ENCODE assay signal across 8 cellular contexts in genomic region chrX:48522291-48522690, GRCh38. TPM values are rescaled to one million over a fixed set of nuclear protein-coding genes. Genes with fewer than 3 reads are reported as not detected.
A peak's percentile ranks its signal among the peaks of the same experiment; 100 is the strongest.
DNase-seq lines count a peak whose midpoint lies in the region; ATAC-seq and TF ChIP-seq lines count a peak whose summit lies in the region.

No MANE protein-coding gene starts in this region.

- DNase-seq in Right ventricle myocardium inferior (ENCODE audit: missing footprints) (no peak), left ventricle myocardium superior (no peak), lung (ENCODE audit: low spot score) (no peak), erythroblast (lab: John Stamatoyannopoulos, UW) (no peak)

- TF ChIP-seq POLR2A in erythroblast (IDR thresholded peaks at IDR 0.05; ENCODE audit: low read length), result no peak

- H3K4me3 Mint-ChIP-seq in brain, result peak overlapping the region; percentile 90 to 92 (median 91)

- H3K9me3 Mint-ChIP-seq in brain, result peaks cover 0 to 4% (median 0%) of the 10 kb centered on the region in 5 experiments

- H3K36me3 ChIP-seq in lung (ENCODE audit: control insufficient read depth in 2 of 2, insufficient read depth in 2 of 2, low read length in 2 of 2), result peaks cover 0 to 5% of the 10 kb centered on the region in 2 donors
- no peaks in the 10 kb centered on the region for H3K36me3 ChIP-seq in urinary bladder (ENCODE audit: insufficient read depth)

- peaks cover 7% of the 10 kb centered on the region for H3K27me3 Mint-ChIP-seq in brain

- H3K4me1 ChIP-seq in lung (ENCODE audit: control insufficient read depth in 2 of 2, insufficient read depth in 2 of 2, low read length in 2 of 2), result no peaks in the 10 kb centered on the region
- no peaks in the 10 kb centered on the region for H3K4me1 ChIP-seq in urinary bladder (ENCODE audit: insufficient read depth)

- 13 to 40% methylated on average over 10 of the region's 10 CpGs for WGBS in lung, 2 donors
- WGBS in urinary bladder, result 6% methylated on average over 10 of the region's 10 CpGs

- H3K27ac Mint-ChIP-seq in brain, result peak overlapping the region; percentile 41 to 99 (median 94)

- peak overlapping the region; percentile 40 for H3K4me3 ChIP-seq in lung
- peak overlapping the region; percentile 63 for H3K4me3 ChIP-seq in urinary bladder (ENCODE audit: low read depth, low read length)

- TF ChIP-seq CTCF in brain (conservative IDR thresholded peaks at IDR 0.05) (no peak), lung (IDR thresholded peaks at IDR 0.05; ENCODE audit: control extremely low read depth, extremely low read depth) (no peak)

- ATAC-seq in Right ventricle myocardium inferior (peak; percentile 15), left ventricle myocardium superior (no peak), lung (ENCODE audit: insufficient read depth, low FRiP score) (no peak), HG03095 (IDR thresholded peaks at IDR 0.05; ENCODE audit: unreplicated experiment) (no peak), HG02884 (IDR thresholded peaks at IDR 0.05; ENCODE audit: unreplicated experiment) (no peak)

- no peaks in the 10 kb centered on the region for H3K27me3 ChIP-seq in lung (ENCODE audit: control insufficient read depth, insufficient read depth)

- intact Hi-C loops in Right ventricle myocardium inferior (cut with DNase I), result no loop called here
- intact Hi-C loops in left ventricle myocardium superior (cut with micrococcal nuclease), result no loop called here

- H3K36me3 Mint-ChIP-seq in brain, result peaks cover 10% of the 10 kb centered on the region

- H3K4me1 Mint-ChIP-seq in brain, result peaks cover 15% of the 10 kb centered on the region

- H3K27ac ChIP-seq in lung (ENCODE audit: low read depth in 1 of 2, low read length in 1 of 2) (peak overlapping the region; percentile 58 to 81), urinary bladder (ENCODE audit: low read depth) (no peak overlapping the region)

- H3K9me3 ChIP-seq in lung (ENCODE audit: control insufficient read depth in 2 of 2, insufficient read depth in 1 of 2, low read length in 1 of 2), result peaks cover 0 to 9% of the 10 kb centered on the region in 2 donors

RNA-seq across cellular contexts. Expression of gene EBP, which starts 0.7 kb away (rescaled TPM):
- 54.1 TPM for total RNA-seq in Right ventricle myocardium inferior
- total RNA-seq in left ventricle myocardium superior, result 55.4 TPM
- polyA plus RNA-seq in brain (ENCODE audit: insufficient read depth, low read depth, low replicate concordance), result 131 TPM
- total RNA-seq in lung, result 100 to 1,000 TPM in 1 of 2 donors, 10 to 100 TPM in 1; 41.5 to 154 TPM
- polyA plus RNA-seq in lung, result 100 to 1,000 TPM; 162 to 254 TPM
- 19.2 TPM for total RNA-seq in urinary bladder
- 34.4 TPM for polyA plus RNA-seq in urinary bladder

RNA-seq across cellular contexts. Expression of gene PORCN, which starts 13.5 kb away (rescaled TPM):
- total RNA-seq in Right ventricle myocardium inferior (13.5 TPM), left ventricle myocardium superior (13.2 TPM), lung (10 to 100 TPM in 1 of 2 donors, 1 to 10 TPM in 1; 3.3 to 12.8 TPM), urinary bladder (2.7 TPM)
- polyA plus RNA-seq in brain (ENCODE audit: insufficient read depth, low read depth, low replicate concordance) (15.9 TPM), lung (10 to 100 TPM; 11.6 to 12.0 TPM), urinary bladder (19.0 TPM)

RNA-seq across cellular contexts. Expression of gene TBC1D25, which starts 17.2 kb away (rescaled TPM):
- total RNA-seq in Right ventricle myocardium inferior (20.5 TPM), left ventricle myocardium superior (15.4 TPM), lung (10 to 100 TPM in 1 of 2 donors, 1 to 10 TPM in 1; 8.2 to 15.2 TPM), urinary bladder (3.7 TPM)
- polyA plus RNA-seq in brain (ENCODE audit: insufficient read depth, low read depth, low replicate concordance) (17.9 TPM), lung (10 to 100 TPM in 1 of 2 donors, 1 to 10 TPM in 1; 5.6 to 12.1 TPM), urinary bladder (14.7 TPM)

RNA-seq across cellular contexts. Expression of gene FTSJ1, which starts 46.3 kb away (rescaled TPM):
- 15.7 TPM for total RNA-seq in Right ventricle myocardium inferior
- total RNA-seq in left ventricle myocardium superior, result 15.1 TPM
- polyA plus RNA-seq in brain (ENCODE audit: insufficient read depth, low read depth, low replicate concordance), result 48.7 TPM
- 10 to 100 TPM; 18.2 to 45.8 TPM for total RNA-seq in lung
- polyA plus RNA-seq in lung, result 10 to 100 TPM; 43.7 to 48.3 TPM
- total RNA-seq in urinary bladder, result 21.8 TPM
- polyA plus RNA-seq in urinary bladder, result 28.2 TPM

RNA-seq across cellular contexts. Expression of gene RBM3, which starts 52.0 kb away (rescaled TPM):
- 113 TPM for total RNA-seq in Right ventricle myocardium inferior
- 103 TPM for total RNA-seq in left ventricle myocardium superior
- 128 TPM for polyA plus RNA-seq in brain (ENCODE audit: insufficient read depth, low read depth, low replicate concordance)
- 100 to 1,000 TPM; 117 to 346 TPM for total RNA-seq in lung
- polyA plus RNA-seq in lung, result 100 to 1,000 TPM; 211 to 223 TPM
- total RNA-seq in urinary bladder, result 198 TPM
- polyA plus RNA-seq in urinary bladder, result 205 TPM
